ENCODE assay signal across 2 cellular contexts in genomic region chr7:101628522-101628921, GRCh38.
TF ChIP-seq lines count a peak whose summit lies in the region.

No MANE protein-coding gene starts in this region.

TF ChIP-seq in SK-N-SH, 30 proteins besides CTCF, POLR2A, EP300 and RAD21 (continued from another document):
- TF ChIP-seq ZBTB33 (IDR thresholded peaks at IDR 0.05; ENCODE audit: borderline replicate concordance, low read depth) (no peak), POLR2AphosphoS5 (IDR thresholded peaks at IDR 0.05; ENCODE audit: low read depth, low read length) (no peak), MEF2A (IDR thresholded peaks at IDR 0.05; ENCODE audit: borderline replicate concordance, low read depth) (no peak), SMC3 (IDR thresholded peaks at IDR 0.05; ENCODE audit: low read depth, low read length) (no peak), RXRA (IDR thresholded peaks at IDR 0.05; ENCODE audit: borderline replicate concordance, low read depth) (no peak), GATA2 (CRISPR knock-in tag; IDR thresholded peaks at IDR 0.05) (no peak), TEAD4 (IDR thresholded peaks at IDR 0.05; ENCODE audit: borderline replicate concordance, insufficient read depth) (no peak), USF1 (IDR thresholded peaks at IDR 0.05; ENCODE audit: borderline replicate concordance, low read depth) (no peak)
TF ChIP-seq in SK-N-SH: peak in this region for 0.

TF ChIP-seq in SK-N-SH treated with all-trans-retinoic acid at 6 μM for 48 hours, 23 proteins besides CTCF, POLR2A, EP300 and RAD21 (continued from another document):
- TF ChIP-seq PATZ1 (CRISPR knock-in tag; IDR thresholded peaks at IDR 0.05; ENCODE audit: borderline replicate concordance), result no peak
- no peak for TF ChIP-seq ZFP30 (CRISPR knock-in tag; IDR thresholded peaks at IDR 0.05)
- TF ChIP-seq TSHZ2 (CRISPR knock-in tag; IDR thresholded peaks at IDR 0.05), result no peak
- no peak for TF ChIP-seq ZNF8 (CRISPR knock-in tag; IDR thresholded peaks at IDR 0.05)
